ENCODE assay signal across 24 cellular contexts in the genomic region with DNA sequence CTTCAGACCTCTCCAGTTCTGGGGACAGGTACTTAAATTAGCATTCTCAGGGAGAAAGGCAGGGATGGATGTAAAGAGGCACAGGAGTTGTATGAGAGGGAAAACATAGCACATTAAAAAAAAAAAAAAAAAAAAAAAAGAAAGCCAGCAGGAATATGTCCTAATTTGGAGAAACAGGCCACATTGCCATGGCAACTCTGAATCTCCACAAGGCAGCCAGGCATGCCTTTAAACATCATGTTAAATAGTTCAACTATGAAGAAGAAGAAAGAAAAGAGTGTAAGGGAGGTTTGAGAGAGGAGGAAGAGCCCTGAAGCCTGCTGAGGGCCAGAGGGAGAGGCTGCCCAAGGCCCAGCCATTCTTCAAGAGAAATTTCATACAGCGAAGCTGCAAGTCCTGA.
A peak's percentile ranks its signal among the peaks of the same experiment; 100 is the strongest.
DNase-seq lines count a peak whose midpoint lies in the region; ATAC-seq and FAIRE-seq lines count a peak whose summit lies in the region.
"Had no signal": no experiment of that assay in that cellular context is flagged by ENCODE, and none has a peak within 500 bp of the region (broad histone marks: within the 10 kb centered on the region; RNA-seq: fewer than 3 reads in every experiment).

No MANE protein-coding gene starts in this region.

- DNase-seq in DMS53 (lab: John Stamatoyannopoulos, UW), result peak; percentile 22
- no peak for DNase-seq in DMS53 treated with DMSO at 0.1 percent for 48 hours (lab: John Stamatoyannopoulos, UW; ENCODE audit: unreplicated experiment)
- peak; percentile 35 for DNase-seq in astrocyte of the hippocampus (ENCODE audit: low read depth, low spot score)
- DNase-seq in middle frontal gyrus (ENCODE audit: extremely low spot score, low spot score), result peak; percentile 31
- peak; percentile 22 for DNase-seq in occipital lobe (lab: John Stamatoyannopoulos, UW)
- DNase-seq in Right ventricle myocardium superior, result no peak
- DNase-seq in cardiac septum (ENCODE audit: low spot score), result no peak
- no peak for DNase-seq in small intestine
- DNase-seq: BE2C; CD8-positive, alpha-beta memory T cell; DMS 273 treated with DMSO at 0.1 percent for 48 hours; DND-41; MM.1S; NCI-H2081; NCI-H2171 treated with DMSO at 0.1 percent for 48 hours; NCI-H526 treated with DMSO at 0.1 percent for 48 hours; SIG-M5 had no signal

- no peaks in the 10 kb centered on the region for H3K36me3 ChIP-seq in small intestine (ENCODE audit: control insufficient read depth in 2 of 2, insufficient read depth in 2 of 2, low read length in 2 of 2)
- H3K36me3 ChIP-seq: BE2C had no signal

- WGBS in small intestine, 3 donors, result 91 to 100% (median 92%) methylated on average over 1 of the region's 1 CpG

- no peak overlapping the region for H3K27ac ChIP-seq in small intestine (ENCODE audit: low read depth in 1 of 2, low read length in 1 of 2)
- H3K27ac ChIP-seq: 22Rv1, HL-60, KMS-11, RWPE1, SK-N-MC had no signal

- no peak for ATAC-seq in Right ventricle myocardium superior (ENCODE audit: poor library complexity)
- ATAC-seq: Panc1 had no signal

- no peaks in the 10 kb centered on the region for H3K9me3 ChIP-seq in small intestine (ENCODE audit: control insufficient read depth, low read depth)
- H3K9me3 ChIP-seq: BE2C had no signal

- FAIRE-seq in small intestine (lab: Jason Lieb, UNC), result no peak
- FAIRE-seq: H54 had no signal

- H3K27me3 ChIP-seq in small intestine (ENCODE audit: control insufficient read depth in 2 of 2, insufficient read depth in 2 of 2, low read length in 2 of 2), result no peaks in the 10 kb centered on the region
- H3K27me3 ChIP-seq: BE2C had no signal

- no peak overlapping the region for H3K4me3 ChIP-seq in small intestine (ENCODE audit: low read depth in 1 of 2, low read length in 2 of 2)
- H3K4me3 ChIP-seq: SK-N-MC had no signal

- no peaks in the 10 kb centered on the region for H3K4me1 ChIP-seq in small intestine (ENCODE audit: control insufficient read depth in 2 of 2, insufficient read depth in 1 of 2, low read depth in 1 of 2, low read length in 1 of 2)
- H3K4me1 ChIP-seq: BE2C had no signal

- intact Hi-C loops in Right ventricle myocardium superior (cut with DNase I), result no loop called here
- intact Hi-C loops in cardiac septum (cut with DNase I), result no loop called here

Comparison
In these comparisons a context has a peak if more than half of its experiments do, and no peak if none do; other contexts are left out.
1. DNase-seq: peak in DMS53 (single experiment), astrocyte of the hippocampus (single experiment), middle frontal gyrus (single experiment) and occipital lobe (single experiment); none in DMS53 treated with DMSO at 0.1 percent for 48 hours (single experiment), Right ventricle myocardium superior (single experiment), cardiac septum (single experiment) and small intestine (single experiment).